In genomic region chr6:81694214-81694613, GRCh38 we compare ENCODE assay signal across 23 cellular contexts.
"Had no signal": no experiment of that assay in that cellular context is flagged by ENCODE, and none has a peak within 500 bp of the region (broad histone marks: within the 10 kb centered on the region; RNA-seq: fewer than 3 reads in every experiment).

No MANE protein-coding gene starts in this region.

- H3K36me3 ChIP-seq: esophagus squamous epithelium, left lung, lower lobe of right lung, spleen, suprapubic skin, tibial artery, upper lobe of right lung had no signal

- H3K4me1 Mint-ChIP-seq: activated CD4-positive, alpha-beta memory T cell treated with anti-CD3 and anti-CD28 coated beads, Interleukin-2, amount 10 ng/mL, durations not matched to agents 7 days and 5 days; activated CD4-positive, alpha-beta T cell treated with anti-CD3 and anti-CD28 coated beads, Interleukin-2, amount 10 ng/mL, durations not matched to agents 7 days and 5 days; central memory CD8-positive, alpha-beta T cell; naive thymus-derived CD8-positive, alpha-beta T cell had no signal

- H3K4me1 ChIP-seq: esophagus squamous epithelium, left lung, lower lobe of right lung, spleen, upper lobe of right lung had no signal

- H3K4me3 Mint-ChIP-seq: activated CD4-positive, alpha-beta memory T cell treated with anti-CD3 and anti-CD28 coated beads, Interleukin-2, amount 10 ng/mL, durations not matched to agents 7 days and 5 days; activated CD4-positive, alpha-beta T cell treated with anti-CD3 and anti-CD28 coated beads, Interleukin-2, amount 10 ng/mL, durations not matched to agents 7 days and 5 days; activated naive CD8-positive, alpha-beta T cell; central memory CD8-positive, alpha-beta T cell; naive thymus-derived CD8-positive, alpha-beta T cell; WTC11 had no signal

- ATAC-seq: left lung; lower lobe of right lung; naive thymus-derived CD8-positive, alpha-beta T cell; right cardiac atrium; upper lobe of right lung; WTC11 had no signal

- H3K27ac ChIP-seq: epithelial cell of prostate, esophagus squamous epithelium, left lung, lower lobe of right lung, spleen, suprapubic skin, tibial artery, upper lobe of right lung had no signal

- H3K9me3 Mint-ChIP-seq: activated CD4-positive, alpha-beta memory T cell treated with anti-CD3 and anti-CD28 coated beads, Interleukin-2, amount 10 ng/mL, durations not matched to agents 7 days and 5 days; activated CD4-positive, alpha-beta T cell treated with anti-CD3 and anti-CD28 coated beads, Interleukin-2, amount 10 ng/mL, durations not matched to agents 7 days and 5 days; central memory CD8-positive, alpha-beta T cell; naive thymus-derived CD8-positive, alpha-beta T cell; WTC11 had no signal

- H3K27ac Mint-ChIP-seq: activated CD4-positive, alpha-beta memory T cell treated with anti-CD3 and anti-CD28 coated beads, Interleukin-2, amount 10 ng/mL, durations not matched to agents 7 days and 5 days; activated CD4-positive, alpha-beta T cell treated with anti-CD3 and anti-CD28 coated beads, Interleukin-2, amount 10 ng/mL, durations not matched to agents 7 days and 5 days; activated naive CD8-positive, alpha-beta T cell; naive thymus-derived CD8-positive, alpha-beta T cell; WTC11 had no signal

- DNase-seq: activated CD4-positive, alpha-beta memory T cell treated with anti-CD3 and anti-CD28 coated beads, Interleukin-2, amount 10 ng/mL, durations not matched to agents 7 days and 5 days; activated CD4-positive, alpha-beta T cell treated with anti-CD3 and anti-CD28 coated beads for 1 hour; activated CD4-positive, alpha-beta T cell treated with anti-CD3 and anti-CD28 coated beads, Interleukin-2, amount 10 ng/mL, durations not matched to agents 7 days and 5 days; activated naive CD4-positive, alpha-beta T cell treated with Interleukin-2 at 50 U/mL for 16 hours; activated T-cell treated with anti-CD3 and anti-CD28 coated beads, Interleukin-2, amount 50 U/mL, for 48 hours; anterior cingulate cortex; dermis blood vessel endothelial cell; effector CD4-positive, alpha-beta T cell; esophagus squamous epithelium; left lung; lower lobe of right lung; mesenchymal stem cell; naive thymus-derived CD8-positive, alpha-beta T cell; right cardiac atrium; spleen; stimulated activated naive CD4-positive, alpha-beta T cell; tibial artery; upper lobe of right lung had no signal

- H3K4me3 ChIP-seq: esophagus squamous epithelium, left lung, lower lobe of right lung, spleen, suprapubic skin, tibial artery, upper lobe of right lung had no signal

- H3K27me3 Mint-ChIP-seq: activated CD4-positive, alpha-beta memory T cell treated with anti-CD3 and anti-CD28 coated beads, Interleukin-2, amount 10 ng/mL, durations not matched to agents 7 days and 5 days; activated CD4-positive, alpha-beta T cell treated with anti-CD3 and anti-CD28 coated beads, Interleukin-2, amount 10 ng/mL, durations not matched to agents 7 days and 5 days; activated naive CD8-positive, alpha-beta T cell; central memory CD8-positive, alpha-beta T cell; naive thymus-derived CD8-positive, alpha-beta T cell had no signal

- H3K27me3 ChIP-seq: esophagus squamous epithelium, left lung, spleen, suprapubic skin, tibial artery, upper lobe of right lung had no signal

- H3K36me3 Mint-ChIP-seq: activated naive CD8-positive, alpha-beta T cell; naive thymus-derived CD8-positive, alpha-beta T cell; WTC11 had no signal
